1 cellular context compared by ENCODE assay signal in genomic region chr2:25821225-25822056, GRCh38.
TF ChIP-seq lines count a peak whose summit lies in the region.

No MANE protein-coding gene starts in this region.

TF ChIP-seq in K562, 482 proteins besides CTCF, POLR2A, EP300 and RAD21 (continued from another document and continues in another):
- TF ChIP-seq, protein P1, sequence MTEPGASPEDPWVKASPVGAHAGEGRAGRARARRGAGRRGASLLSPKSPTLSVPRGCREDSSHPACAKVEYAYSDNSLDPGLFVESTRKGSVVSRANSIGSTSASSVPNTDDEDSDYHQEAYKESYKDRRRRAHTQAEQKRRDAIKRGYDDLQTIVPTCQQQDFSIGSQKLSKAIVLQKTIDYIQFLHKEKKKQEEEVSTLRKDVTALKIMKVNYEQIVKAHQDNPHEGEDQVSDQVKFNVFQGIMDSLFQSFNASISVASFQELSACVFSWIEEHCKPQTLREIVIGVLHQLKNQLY (CRISPR knock-in tag; conservative IDR thresholded peaks at IDR 0.05): no peak
- TF ChIP-seq POU5F1 (IDR thresholded peaks at IDR 0.05; ENCODE audit: borderline replicate concordance, low read depth, low read length, partially characterized antibody): no peak
- TF ChIP-seq, protein P2, sequence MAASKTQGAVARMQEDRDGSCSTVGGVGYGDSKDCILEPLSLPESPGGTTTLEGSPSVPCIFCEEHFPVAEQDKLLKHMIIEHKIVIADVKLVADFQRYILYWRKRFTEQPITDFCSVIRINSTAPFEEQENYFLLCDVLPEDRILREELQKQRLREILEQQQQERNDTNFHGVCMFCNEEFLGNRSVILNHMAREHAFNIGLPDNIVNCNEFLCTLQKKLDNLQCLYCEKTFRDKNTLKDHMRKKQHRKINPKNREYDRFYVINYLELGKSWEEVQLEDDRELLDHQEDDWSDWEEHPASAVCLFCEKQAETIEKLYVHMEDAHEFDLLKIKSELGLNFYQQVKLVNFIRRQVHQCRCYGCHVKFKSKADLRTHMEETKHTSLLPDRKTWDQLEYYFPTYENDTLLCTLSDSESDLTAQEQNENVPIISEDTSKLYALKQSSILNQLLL (CRISPR knock-in tag; IDR thresholded peaks at IDR 0.05; ENCODE audit: borderline replicate concordance): no peak
- TF ChIP-seq, protein P3, sequence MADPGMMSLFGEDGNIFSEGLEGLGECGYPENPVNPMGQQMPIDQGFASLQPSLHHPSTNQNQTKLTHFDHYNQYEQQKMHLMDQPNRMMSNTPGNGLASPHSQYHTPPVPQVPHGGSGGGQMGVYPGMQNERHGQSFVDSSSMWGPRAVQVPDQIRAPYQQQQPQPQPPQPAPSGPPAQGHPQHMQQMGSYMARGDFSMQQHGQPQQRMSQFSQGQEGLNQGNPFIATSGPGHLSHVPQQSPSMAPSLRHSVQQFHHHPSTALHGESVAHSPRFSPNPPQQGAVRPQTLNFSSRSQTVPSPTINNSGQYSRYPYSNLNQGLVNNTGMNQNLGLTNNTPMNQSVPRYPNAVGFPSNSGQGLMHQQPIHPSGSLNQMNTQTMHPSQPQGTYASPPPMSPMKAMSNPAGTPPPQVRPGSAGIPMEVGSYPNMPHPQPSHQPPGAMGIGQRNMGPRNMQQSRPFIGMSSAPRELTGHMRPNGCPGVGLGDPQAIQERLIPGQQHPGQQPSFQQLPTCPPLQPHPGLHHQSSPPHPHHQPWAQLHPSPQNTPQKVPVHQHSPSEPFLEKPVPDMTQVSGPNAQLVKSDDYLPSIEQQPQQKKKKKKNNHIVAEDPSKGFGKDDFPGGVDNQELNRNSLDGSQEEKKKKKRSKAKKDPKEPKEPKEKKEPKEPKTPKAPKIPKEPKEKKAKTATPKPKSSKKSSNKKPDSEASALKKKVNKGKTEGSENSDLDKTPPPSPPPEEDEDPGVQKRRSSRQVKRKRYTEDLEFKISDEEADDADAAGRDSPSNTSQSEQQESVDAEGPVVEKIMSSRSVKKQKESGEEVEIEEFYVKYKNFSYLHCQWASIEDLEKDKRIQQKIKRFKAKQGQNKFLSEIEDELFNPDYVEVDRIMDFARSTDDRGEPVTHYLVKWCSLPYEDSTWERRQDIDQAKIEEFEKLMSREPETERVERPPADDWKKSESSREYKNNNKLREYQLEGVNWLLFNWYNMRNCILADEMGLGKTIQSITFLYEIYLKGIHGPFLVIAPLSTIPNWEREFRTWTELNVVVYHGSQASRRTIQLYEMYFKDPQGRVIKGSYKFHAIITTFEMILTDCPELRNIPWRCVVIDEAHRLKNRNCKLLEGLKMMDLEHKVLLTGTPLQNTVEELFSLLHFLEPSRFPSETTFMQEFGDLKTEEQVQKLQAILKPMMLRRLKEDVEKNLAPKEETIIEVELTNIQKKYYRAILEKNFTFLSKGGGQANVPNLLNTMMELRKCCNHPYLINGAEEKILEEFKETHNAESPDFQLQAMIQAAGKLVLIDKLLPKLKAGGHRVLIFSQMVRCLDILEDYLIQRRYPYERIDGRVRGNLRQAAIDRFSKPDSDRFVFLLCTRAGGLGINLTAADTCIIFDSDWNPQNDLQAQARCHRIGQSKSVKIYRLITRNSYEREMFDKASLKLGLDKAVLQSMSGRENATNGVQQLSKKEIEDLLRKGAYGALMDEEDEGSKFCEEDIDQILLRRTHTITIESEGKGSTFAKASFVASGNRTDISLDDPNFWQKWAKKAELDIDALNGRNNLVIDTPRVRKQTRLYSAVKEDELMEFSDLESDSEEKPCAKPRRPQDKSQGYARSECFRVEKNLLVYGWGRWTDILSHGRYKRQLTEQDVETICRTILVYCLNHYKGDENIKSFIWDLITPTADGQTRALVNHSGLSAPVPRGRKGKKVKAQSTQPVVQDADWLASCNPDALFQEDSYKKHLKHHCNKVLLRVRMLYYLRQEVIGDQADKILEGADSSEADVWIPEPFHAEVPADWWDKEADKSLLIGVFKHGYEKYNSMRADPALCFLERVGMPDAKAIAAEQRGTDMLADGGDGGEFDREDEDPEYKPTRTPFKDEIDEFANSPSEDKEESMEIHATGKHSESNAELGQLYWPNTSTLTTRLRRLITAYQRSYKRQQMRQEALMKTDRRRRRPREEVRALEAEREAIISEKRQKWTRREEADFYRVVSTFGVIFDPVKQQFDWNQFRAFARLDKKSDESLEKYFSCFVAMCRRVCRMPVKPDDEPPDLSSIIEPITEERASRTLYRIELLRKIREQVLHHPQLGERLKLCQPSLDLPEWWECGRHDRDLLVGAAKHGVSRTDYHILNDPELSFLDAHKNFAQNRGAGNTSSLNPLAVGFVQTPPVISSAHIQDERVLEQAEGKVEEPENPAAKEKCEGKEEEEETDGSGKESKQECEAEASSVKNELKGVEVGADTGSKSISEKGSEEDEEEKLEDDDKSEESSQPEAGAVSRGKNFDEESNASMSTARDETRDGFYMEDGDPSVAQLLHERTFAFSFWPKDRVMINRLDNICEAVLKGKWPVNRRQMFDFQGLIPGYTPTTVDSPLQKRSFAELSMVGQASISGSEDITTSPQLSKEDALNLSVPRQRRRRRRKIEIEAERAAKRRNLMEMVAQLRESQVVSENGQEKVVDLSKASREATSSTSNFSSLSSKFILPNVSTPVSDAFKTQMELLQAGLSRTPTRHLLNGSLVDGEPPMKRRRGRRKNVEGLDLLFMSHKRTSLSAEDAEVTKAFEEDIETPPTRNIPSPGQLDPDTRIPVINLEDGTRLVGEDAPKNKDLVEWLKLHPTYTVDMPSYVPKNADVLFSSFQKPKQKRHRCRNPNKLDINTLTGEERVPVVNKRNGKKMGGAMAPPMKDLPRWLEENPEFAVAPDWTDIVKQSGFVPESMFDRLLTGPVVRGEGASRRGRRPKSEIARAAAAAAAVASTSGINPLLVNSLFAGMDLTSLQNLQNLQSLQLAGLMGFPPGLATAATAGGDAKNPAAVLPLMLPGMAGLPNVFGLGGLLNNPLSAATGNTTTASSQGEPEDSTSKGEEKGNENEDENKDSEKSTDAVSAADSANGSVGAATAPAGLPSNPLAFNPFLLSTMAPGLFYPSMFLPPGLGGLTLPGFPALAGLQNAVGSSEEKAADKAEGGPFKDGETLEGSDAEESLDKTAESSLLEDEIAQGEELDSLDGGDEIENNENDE (IDR thresholded peaks at IDR 0.05; ENCODE audit: low read depth, low read length): no peak
- TF ChIP-seq SMARCB1 (IDR thresholded peaks at IDR 0.05; ENCODE audit: insufficient read length, low read depth): no peak
- TF ChIP-seq, protein P4, sequence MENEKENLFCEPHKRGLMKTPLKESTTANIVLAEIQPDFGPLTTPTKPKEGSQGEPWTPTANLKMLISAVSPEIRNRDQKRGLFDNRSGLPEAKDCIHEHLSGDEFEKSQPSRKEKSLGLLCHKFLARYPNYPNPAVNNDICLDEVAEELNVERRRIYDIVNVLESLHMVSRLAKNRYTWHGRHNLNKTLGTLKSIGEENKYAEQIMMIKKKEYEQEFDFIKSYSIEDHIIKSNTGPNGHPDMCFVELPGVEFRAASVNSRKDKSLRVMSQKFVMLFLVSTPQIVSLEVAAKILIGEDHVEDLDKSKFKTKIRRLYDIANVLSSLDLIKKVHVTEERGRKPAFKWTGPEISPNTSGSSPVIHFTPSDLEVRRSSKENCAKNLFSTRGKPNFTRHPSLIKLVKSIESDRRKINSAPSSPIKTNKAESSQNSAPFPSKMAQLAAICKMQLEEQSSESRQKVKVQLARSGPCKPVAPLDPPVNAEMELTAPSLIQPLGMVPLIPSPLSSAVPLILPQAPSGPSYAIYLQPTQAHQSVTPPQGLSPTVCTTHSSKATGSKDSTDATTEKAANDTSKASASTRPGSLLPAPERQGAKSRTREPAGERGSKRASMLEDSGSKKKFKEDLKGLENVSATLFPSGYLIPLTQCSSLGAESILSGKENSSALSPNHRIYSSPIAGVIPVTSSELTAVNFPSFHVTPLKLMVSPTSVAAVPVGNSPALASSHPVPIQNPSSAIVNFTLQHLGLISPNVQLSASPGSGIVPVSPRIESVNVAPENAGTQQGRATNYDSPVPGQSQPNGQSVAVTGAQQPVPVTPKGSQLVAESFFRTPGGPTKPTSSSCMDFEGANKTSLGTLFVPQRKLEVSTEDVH (IDR thresholded peaks at IDR 0.05; ENCODE audit: low read depth, partially characterized antibody): no peak
- no peak for TF ChIP-seq ATF2 (CRISPR knock-in tag; IDR thresholded peaks at IDR 0.05)
- no peak for TF ChIP-seq TFAP4 (CRISPR knock-in tag; IDR thresholded peaks at IDR 0.05; ENCODE audit: borderline replicate concordance)
- no peak for TF ChIP-seq HDAC3 (IDR thresholded peaks at IDR 0.05; ENCODE audit: borderline replicate concordance, partially characterized antibody)
- TF ChIP-seq, protein P5, sequence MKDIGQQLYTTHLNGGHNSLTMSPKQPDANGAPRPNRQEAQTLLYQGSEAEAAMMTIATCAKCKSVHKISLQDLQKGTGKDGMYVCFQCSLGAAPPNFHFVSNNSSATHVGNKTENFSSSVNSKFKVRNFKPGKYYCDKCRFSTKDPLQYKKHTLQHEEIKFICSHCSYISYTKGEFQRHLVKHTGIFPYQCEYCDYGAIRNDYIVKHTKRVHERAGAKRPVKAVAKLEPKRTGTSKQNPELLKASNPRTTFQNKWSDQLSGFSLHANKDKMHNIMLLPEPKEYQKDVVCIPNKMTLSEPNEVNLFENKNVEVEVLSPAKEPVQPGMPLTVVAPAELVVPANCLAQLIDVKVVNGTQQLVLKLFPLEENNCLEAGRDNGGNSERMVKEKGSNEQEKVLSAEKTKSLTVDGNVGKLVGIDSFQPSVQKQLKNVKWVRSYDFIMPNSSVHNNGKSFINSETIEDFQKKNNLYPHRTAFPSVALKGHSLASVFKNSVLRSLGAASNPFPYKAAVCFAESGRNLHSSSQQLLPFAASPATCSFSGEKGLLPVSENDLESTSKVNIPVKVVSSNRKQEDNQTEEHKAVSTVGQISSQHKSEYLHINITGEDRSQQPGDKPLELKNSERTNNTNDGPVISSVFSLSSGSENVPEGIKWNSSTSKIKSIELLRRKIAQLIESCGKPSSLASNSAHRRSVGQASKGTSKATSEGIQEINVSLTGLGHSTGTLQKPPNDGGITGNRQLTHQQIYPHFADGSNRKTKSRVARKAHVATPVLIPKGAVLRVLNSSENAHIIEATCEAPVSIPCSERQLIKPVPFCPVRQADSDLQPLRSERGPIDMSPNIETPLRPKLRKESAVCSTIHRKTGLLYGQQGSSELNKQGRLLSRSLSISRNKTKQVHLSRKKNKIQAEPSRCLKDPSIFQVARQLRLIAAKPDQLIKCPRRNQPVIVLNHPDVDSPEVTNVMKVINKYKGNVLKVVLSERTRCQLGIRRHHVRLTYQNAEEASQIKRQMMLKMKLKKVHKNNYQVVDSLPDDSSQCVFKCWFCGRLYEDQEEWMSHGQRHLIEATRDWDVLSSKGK (CRISPR knock-in tag; IDR thresholded peaks at IDR 0.05): no peak
- TF ChIP-seq ZNF263 (CRISPR knock-in tag; IDR thresholded peaks at IDR 0.05; ENCODE audit: borderline replicate concordance): no peak
- TF ChIP-seq ZKSCAN1 (IDR thresholded peaks at IDR 0.05; ENCODE audit: low read depth, low read length): no peak
- TF ChIP-seq, protein P6, sequence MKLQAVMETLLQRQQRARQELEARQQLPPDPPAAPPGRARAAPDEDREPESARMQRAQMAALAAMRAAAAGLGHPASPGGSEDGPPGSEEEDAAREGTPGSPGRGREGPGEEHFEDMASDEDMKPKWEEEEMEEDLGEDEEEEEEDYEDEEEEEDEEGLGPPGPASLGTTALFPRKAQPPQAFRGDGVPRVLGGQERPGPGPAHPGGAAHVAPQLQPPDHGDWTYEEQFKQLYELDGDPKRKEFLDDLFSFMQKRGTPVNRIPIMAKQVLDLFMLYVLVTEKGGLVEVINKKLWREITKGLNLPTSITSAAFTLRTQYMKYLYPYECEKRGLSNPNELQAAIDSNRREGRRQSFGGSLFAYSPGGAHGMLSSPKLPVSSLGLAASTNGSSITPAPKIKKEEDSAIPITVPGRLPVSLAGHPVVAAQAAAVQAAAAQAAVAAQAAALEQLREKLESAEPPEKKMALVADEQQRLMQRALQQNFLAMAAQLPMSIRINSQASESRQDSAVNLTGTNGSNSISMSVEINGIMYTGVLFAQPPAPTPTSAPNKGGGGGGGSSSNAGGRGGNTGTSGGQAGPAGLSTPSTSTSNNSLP (IDR thresholded peaks at IDR 0.05; ENCODE audit: borderline replicate concordance, low read depth, low read length): no peak
- no peak for TF ChIP-seq ZNF146 (CRISPR knock-in tag; IDR thresholded peaks at IDR 0.05; ENCODE audit: unreplicated experiment)
- no peak for TF ChIP-seq ZNF644 (tag; IDR thresholded peaks at IDR 0.05; ENCODE audit: low read depth)
- TF ChIP-seq, protein P7, sequence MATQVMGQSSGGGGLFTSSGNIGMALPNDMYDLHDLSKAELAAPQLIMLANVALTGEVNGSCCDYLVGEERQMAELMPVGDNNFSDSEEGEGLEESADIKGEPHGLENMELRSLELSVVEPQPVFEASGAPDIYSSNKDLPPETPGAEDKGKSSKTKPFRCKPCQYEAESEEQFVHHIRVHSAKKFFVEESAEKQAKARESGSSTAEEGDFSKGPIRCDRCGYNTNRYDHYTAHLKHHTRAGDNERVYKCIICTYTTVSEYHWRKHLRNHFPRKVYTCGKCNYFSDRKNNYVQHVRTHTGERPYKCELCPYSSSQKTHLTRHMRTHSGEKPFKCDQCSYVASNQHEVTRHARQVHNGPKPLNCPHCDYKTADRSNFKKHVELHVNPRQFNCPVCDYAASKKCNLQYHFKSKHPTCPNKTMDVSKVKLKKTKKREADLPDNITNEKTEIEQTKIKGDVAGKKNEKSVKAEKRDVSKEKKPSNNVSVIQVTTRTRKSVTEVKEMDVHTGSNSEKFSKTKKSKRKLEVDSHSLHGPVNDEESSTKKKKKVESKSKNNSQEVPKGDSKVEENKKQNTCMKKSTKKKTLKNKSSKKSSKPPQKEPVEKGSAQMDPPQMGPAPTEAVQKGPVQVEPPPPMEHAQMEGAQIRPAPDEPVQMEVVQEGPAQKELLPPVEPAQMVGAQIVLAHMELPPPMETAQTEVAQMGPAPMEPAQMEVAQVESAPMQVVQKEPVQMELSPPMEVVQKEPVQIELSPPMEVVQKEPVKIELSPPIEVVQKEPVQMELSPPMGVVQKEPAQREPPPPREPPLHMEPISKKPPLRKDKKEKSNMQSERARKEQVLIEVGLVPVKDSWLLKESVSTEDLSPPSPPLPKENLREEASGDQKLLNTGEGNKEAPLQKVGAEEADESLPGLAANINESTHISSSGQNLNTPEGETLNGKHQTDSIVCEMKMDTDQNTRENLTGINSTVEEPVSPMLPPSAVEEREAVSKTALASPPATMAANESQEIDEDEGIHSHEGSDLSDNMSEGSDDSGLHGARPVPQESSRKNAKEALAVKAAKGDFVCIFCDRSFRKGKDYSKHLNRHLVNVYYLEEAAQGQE (CRISPR knock-in tag; IDR thresholded peaks at IDR 0.05; ENCODE audit: low read depth): no peak
- TF ChIP-seq RBM14 (IDR thresholded peaks at IDR 0.05; ENCODE audit: borderline replicate concordance, insufficient read depth, low read depth, low read length): no peak
- no peak for TF ChIP-seq SMARCE1 (IDR thresholded peaks at IDR 0.05)
